In genomic region chr3:32872487-32873382, GRCh38 we compare ENCODE assay signal across 9 cellular contexts. TPM values are rescaled to one million over a fixed set of nuclear protein-coding genes. Genes with fewer than 3 reads are reported as not detected.
DNase-seq lines count a peak whose midpoint lies in the region; ATAC-seq and TF ChIP-seq lines count a peak whose summit lies in the region.
"Had no signal": no experiment of that assay in that cellular context is flagged by ENCODE, and none has a peak within 500 bp of the region (broad histone marks: within the 10 kb centered on the region; RNA-seq: fewer than 3 reads in every experiment).

No MANE protein-coding gene starts in this region.

- H2BK120ac ChIP-seq in mesendoderm (ENCODE audit: low read depth, low read length) = no peak overlapping the region

- H3K4me1 ChIP-seq in adrenal gland (replicated peaks in 1 of 2) (no peaks in the 10 kb centered on the region), mesendoderm (ENCODE audit: control insufficient read depth, low read depth, low read length) (peaks cover 34% of the 10 kb centered on the region)

- H3K27me3 ChIP-seq in adrenal gland (no peaks in the 10 kb centered on the region), mesendoderm (ENCODE audit: insufficient read depth, low read length, poor library complexity) (no peaks in the 10 kb centered on the region)

- H2BK5ac ChIP-seq in mesendoderm (ENCODE audit: low read length) = peak overlapping the region; percentile 36

- H3K27ac ChIP-seq in adrenal gland (no peak overlapping the region), mesendoderm (ENCODE audit: low read depth, low read length) (no peak overlapping the region)

- no peak overlapping the region for H3K4me2 ChIP-seq in mesendoderm (ENCODE audit: low read length)

- no peak for ATAC-seq in activated CD4-positive, CD25-positive, alpha-beta regulatory T cell treated with anti-CD3 and anti-CD28 coated beads, Interleukin-2, amount 50 U/mL, for 24 hours

- intact Hi-C loops in adrenal gland (cut with DNase I) = no loop called here

- no peak for TF ChIP-seq CTCF in adrenal gland (IDR thresholded peaks at IDR 0.05)

- H3K36me3 ChIP-seq in adrenal gland (replicated peaks in 1 of 2) (no peaks in the 10 kb centered on the region), mesendoderm (ENCODE audit: control insufficient read depth, insufficient read depth, low read length) (peaks cover 1% of the 10 kb centered on the region)

- H3K18ac ChIP-seq in mesendoderm (ENCODE audit: low read length) = no peak overlapping the region

- H3K9me3 ChIP-seq in adrenal gland (replicated peaks in 1 of 3) = no peaks in the 10 kb centered on the region

- no peak overlapping the region for H2BK15ac ChIP-seq in mesendoderm (replicated peaks; ENCODE audit: low read depth)

- H2AK5ac ChIP-seq in mesendoderm (ENCODE audit: low read length) = no peak overlapping the region

- H3K4me3 ChIP-seq in adrenal gland = no peak overlapping the region
- no peak overlapping the region for H3K4me3 ChIP-seq in mesendoderm (ENCODE audit: low read length)

- no peak overlapping the region for H4K5ac ChIP-seq in mesendoderm (ENCODE audit: low read length)

- 58 to 69% (median 60%) methylated on average over 4 to 6 of the region's 6 CpGs for WGBS in adrenal gland, 4 donors
- WGBS in mesendoderm (ENCODE audit: extremely low coverage, insufficient coverage, low lambda C conversion rate) = no CpG with 5 or more reads among the region's 6 CpGs

- DNase-seq in AG08395 (ENCODE audit: low spot score) (peak; percentile 18), NCI-H1092 treated with DMSO at 0.1 percent for 48 hours (lab: John Stamatoyannopoulos, UW) (peak; percentile 40), adrenal gland (peak in 4 of 7 donors; percentile 31 to 65 (median 44)), mesendoderm (no peak), GF-D8 (lab: John Stamatoyannopoulos, UW) (no peak)
- DNase-seq in stimulated activated CD4-positive, alpha-beta T cell treated with anti-CD3 and anti-CD28 coated beads, Interleukin-15, amount 100 ng/mL, for 24 hours = no peak
- DNase-seq in activated CD8-positive, alpha-beta memory T cell treated with anti-CD3 and anti-CD28 coated beads, Interleukin-2, amount 50 U/mL, for 48 hours = no peak

- H4K8ac ChIP-seq in mesendoderm (ENCODE audit: low read depth, low read length) = no peak overlapping the region

- H3K4ac ChIP-seq in mesendoderm (ENCODE audit: low read depth, low read length) = no peak overlapping the region

- H3K79me2 ChIP-seq in mesendoderm (ENCODE audit: control insufficient read depth, insufficient read depth, low read length) = peaks cover 83% of the 10 kb centered on the region

- TF ChIP-seq POLR2A in adrenal gland (IDR thresholded peaks at IDR 0.05) = no peak

- peak overlapping the region; percentile 54 for H3K56ac ChIP-seq in mesendoderm (ENCODE audit: low read length)

- H3K79me1 ChIP-seq in mesendoderm (ENCODE audit: low read length) = peaks cover 13% of the 10 kb centered on the region

- no peak overlapping the region for H3K23ac ChIP-seq in mesendoderm (ENCODE audit: low read length)

- H3K9ac ChIP-seq in mesendoderm (ENCODE audit: low read length) = peak overlapping the region; percentile 35

RNA-seq across cellular contexts. Expression of gene TRIM71, which starts 54.9 kb away (rescaled TPM):
- total RNA-seq in adrenal gland = under 1 TPM in 3 of 8 donors, not detected in 5; 0.03 to 0.25 (median 0.23) TPM
- polyA plus RNA-seq in adrenal gland = not detected
- 53.0 TPM for polyA plus RNA-seq in mesendoderm (2013, experiment 1 of 2)
- 51.3 TPM for polyA plus RNA-seq in mesendoderm (2013, experiment 2 of 2)
- polyA plus RNA-seq: urinary bladder had no signal

Comparison
In these comparisons a context has a peak if more than half of its experiments do, and no peak if none do; other contexts are left out.
1. DNase-seq: peak in AG08395 (single experiment), NCI-H1092 treated with DMSO at 0.1 percent for 48 hours (single experiment) and adrenal gland (4 of 7); none in mesendoderm (single experiment), stimulated activated CD4-positive, alpha-beta T cell treated with anti-CD3 and anti-CD28 coated beads, Interleukin-15, amount 100 ng/mL, for 24 hours (single experiment), activated CD8-positive, alpha-beta memory T cell treated with anti-CD3 and anti-CD28 coated beads, Interleukin-2, amount 50 U/mL, for 48 hours (single experiment) and GF-D8 (single experiment).